ENCODE assay signal across 8 cellular contexts in the genomic region with DNA sequence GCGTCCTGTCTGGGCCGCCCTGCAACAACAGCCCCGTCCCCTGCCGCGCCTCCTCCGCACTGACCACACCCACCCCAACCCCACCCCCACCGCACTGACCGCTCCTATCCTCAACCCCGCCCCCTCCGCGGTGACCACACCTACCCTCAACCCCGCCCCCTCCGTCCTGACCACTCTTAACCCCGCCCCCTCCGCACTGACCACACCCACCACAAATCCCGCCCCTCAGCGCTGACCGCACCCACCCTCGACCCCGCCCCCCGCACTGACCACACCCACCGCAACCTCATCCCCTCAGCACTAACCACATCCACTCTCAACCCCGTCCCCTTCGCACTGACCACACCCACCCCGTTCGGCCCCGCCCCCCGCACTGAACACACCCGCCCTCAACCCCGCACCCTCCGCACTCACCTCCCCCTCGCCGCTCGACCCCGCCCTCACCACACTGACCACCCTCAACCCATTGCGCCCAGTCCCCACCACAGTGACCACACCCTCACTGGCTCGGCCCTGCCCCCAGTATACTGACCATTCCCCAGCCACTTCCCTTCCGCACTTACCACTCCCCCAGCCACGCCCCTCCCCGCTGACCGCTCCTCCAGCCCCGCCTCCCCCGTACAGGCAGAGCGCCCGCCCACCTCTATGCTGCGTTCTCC. TPM values are rescaled to one million over a fixed set of nuclear protein-coding genes. Genes with fewer than 3 reads are reported as not detected.
DNase-seq lines count a peak whose midpoint lies in the region; ATAC-seq lines count a peak whose summit lies in the region.

No MANE protein-coding gene starts in this region.

- H3K27ac Mint-ChIP-seq in activated naive CD4-positive, alpha-beta T cell treated with anti-CD3 and anti-CD28 coated beads, Interleukin-2, amount 10 ng/mL, durations not matched to agents 7 days and 5 days = peak overlapping the region; percentile 58

- ATAC-seq in GM18873 (IDR thresholded peaks at IDR 0.05; ENCODE audit: low FRiP score, unreplicated experiment) (peak; percentile 31), HG03280 (IDR thresholded peaks at IDR 0.05; ENCODE audit: unreplicated experiment) (peak; percentile 51)

- in situ Hi-C loops in SK-MEL-5 (cut with HindIII; ENCODE audit: low pct_unique_long_range_greater_than_20kb, low sequenced_read_pairs) = no loop called here

- H3K27me3 Mint-ChIP-seq in activated naive CD4-positive, alpha-beta T cell treated with anti-CD3 and anti-CD28 coated beads, Interleukin-2, amount 10 ng/mL, durations not matched to agents 7 days and 5 days = peaks cover 83% of the 10 kb centered on the region

- H3K9me3 Mint-ChIP-seq in activated naive CD4-positive, alpha-beta T cell treated with anti-CD3 and anti-CD28 coated beads, Interleukin-2, amount 10 ng/mL, durations not matched to agents 7 days and 5 days = no peaks in the 10 kb centered on the region

- peaks cover 57% of the 10 kb centered on the region for H3K4me1 Mint-ChIP-seq in activated naive CD4-positive, alpha-beta T cell treated with anti-CD3 and anti-CD28 coated beads, Interleukin-2, amount 10 ng/mL, durations not matched to agents 7 days and 5 days

- peaks cover 2% of the 10 kb centered on the region for H3K36me3 Mint-ChIP-seq in activated naive CD4-positive, alpha-beta T cell treated with anti-CD3 and anti-CD28 coated beads, Interleukin-2, amount 10 ng/mL, durations not matched to agents 7 days and 5 days

- CTCF ChIA-PET in activated naive CD4-positive, alpha-beta T cell treated with anti-CD3 and anti-CD28 coated beads, Interleukin-2, amount 10 ng/mL, durations not matched to agents 7 days and 5 days (lab: Charles Lee) = no interaction called here

- DNase-seq in SK-MEL-5 (ENCODE audit: low read depth, low spot score) (peak; percentile 86), glomerular visceral epithelial cell (ENCODE audit: extremely low spot score) (peak; percentile 95), non-pigmented ciliary epithelial cell (ENCODE audit: low read depth) (peak; percentile 46), stromal cell of bone marrow (ENCODE audit: low read depth) (peak; percentile 51), HT-29 (ENCODE audit: low spot score) (no peak)
- DNase-seq in activated naive CD4-positive, alpha-beta T cell treated with anti-CD3 and anti-CD28 coated beads, Interleukin-2, amount 10 ng/mL, durations not matched to agents 7 days and 5 days = peak; percentile 79

- H3K4me3 Mint-ChIP-seq in activated naive CD4-positive, alpha-beta T cell treated with anti-CD3 and anti-CD28 coated beads, Interleukin-2, amount 10 ng/mL, durations not matched to agents 7 days and 5 days = peak overlapping the region; percentile 60

RNA-seq across cellular contexts. Expression of a gene that starts 8.2 kb away (rescaled TPM):
- not detected in 2 replicates for total RNA-seq in SK-MEL-5 (2014; rRNA removed; shearing (Covaris generic))
- not detected in 2 replicates for polyA plus RNA-seq in SK-MEL-5 (2015; cell fraction: cytosol; rRNA removed)
- polyA plus RNA-seq in SK-MEL-5 (2015; cell fraction: nucleus; rRNA removed) = not detected in 2 replicates
- not detected in 2 replicates for total RNA-seq in HT-29 (2014; rRNA removed; shearing (Covaris generic))
